19 cellular contexts compared by ENCODE assay signal in the genomic region with DNA sequence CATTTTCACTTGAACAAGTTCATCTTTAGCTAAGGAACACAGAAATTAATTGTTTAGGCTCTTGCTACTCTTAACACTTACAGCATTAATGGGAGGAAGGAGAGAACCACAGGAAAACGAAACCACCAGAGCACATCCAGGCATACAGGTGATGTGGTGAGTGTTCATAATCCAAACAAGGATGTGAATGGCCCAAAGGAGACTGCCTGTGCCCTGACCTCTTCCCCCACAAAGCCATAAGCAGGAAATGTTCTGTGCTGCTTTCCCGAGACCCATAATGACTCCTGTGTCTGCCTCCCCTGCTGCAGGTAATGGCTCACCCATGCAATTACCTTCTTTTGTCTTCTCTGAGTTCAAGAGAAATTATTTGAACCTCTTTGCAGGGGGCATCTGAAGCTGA.
"Had no signal": no experiment of that assay in that cellular context is flagged by ENCODE, and none has a peak within 500 bp of the region (broad histone marks: within the 10 kb centered on the region; RNA-seq: fewer than 3 reads in every experiment).

No MANE protein-coding gene starts in this region.

- H3K9ac ChIP-seq: neural progenitor cell had no signal

- H3K4me3 ChIP-seq: gastrocnemius medialis, heart left ventricle, neural progenitor cell, psoas muscle, sigmoid colon, spleen, testis, upper lobe of left lung had no signal

- H3K27ac ChIP-seq: gastrocnemius medialis, heart left ventricle, neural progenitor cell, psoas muscle, sigmoid colon, spleen, testis, upper lobe of left lung had no signal

- H3K4me3 Mint-ChIP-seq: dendritic cell treated with granulocyte-macrophage colony-stimulating factor and Interleukin-4, amounts not matched to agents 40 ng/mL and 50 ng/mL, for 4 days; neural progenitor cell; stimulated activated naive CD8-positive, alpha-beta T cell treated with anti-CD3 and anti-CD28 coated beads, Interleukin-15, amount 100 ng/mL, for 72 hours had no signal

- H3K36me3 ChIP-seq: gastrocnemius medialis, heart left ventricle, neural progenitor cell, sigmoid colon, spleen, upper lobe of left lung had no signal

- H3K4me1 ChIP-seq: gastrocnemius medialis, heart left ventricle, neural progenitor cell, psoas muscle, sigmoid colon, spleen, testis, upper lobe of left lung had no signal

- H3K9me3 ChIP-seq: gastrocnemius medialis, heart left ventricle, psoas muscle, sigmoid colon, spleen, testis, upper lobe of left lung had no signal

- H3K4me1 Mint-ChIP-seq: neural progenitor cell; stimulated activated naive CD8-positive, alpha-beta T cell treated with anti-CD3 and anti-CD28 coated beads, Interleukin-15, amount 100 ng/mL, for 72 hours had no signal

- H3K4me2 ChIP-seq: neural progenitor cell had no signal

- H3K36me3 Mint-ChIP-seq: neural progenitor cell had no signal

- H3K9me3 Mint-ChIP-seq: dendritic cell treated with granulocyte-macrophage colony-stimulating factor and Interleukin-4, amounts not matched to agents 40 ng/mL and 50 ng/mL, for 4 days; neural progenitor cell had no signal

- DNase-seq: activated CD4-positive, CD25-positive, alpha-beta regulatory T cell treated with anti-CD3 and anti-CD28 coated beads, Interleukin-2, amount 50 U/mL, for 72 hours; activated naive CD4-positive, alpha-beta T cell; activated T-cell treated with anti-CD3 and anti-CD28 coated beads for 4 hours; anterior cingulate cortex; cerebellar nuclear complex; erythroblast; gastrocnemius medialis; heart left ventricle; mammary epithelial cell; psoas muscle; sigmoid colon; spleen; stimulated activated naive CD8-positive, alpha-beta T cell treated with anti-CD3 and anti-CD28 coated beads, Interleukin-15, amount 100 ng/mL, for 72 hours; T-helper 9 cell; testis; upper lobe of left lung had no signal

- ATAC-seq: gastrocnemius medialis; heart left ventricle; left lobe of liver; psoas muscle; stimulated activated naive CD8-positive, alpha-beta T cell treated with anti-CD3 and anti-CD28 coated beads, Interleukin-15, amount 100 ng/mL, for 72 hours had no signal

- H3K27me3 ChIP-seq: gastrocnemius medialis, heart left ventricle, neural progenitor cell, sigmoid colon, spleen, testis, upper lobe of left lung had no signal

- H2AFZ ChIP-seq: neural progenitor cell had no signal

- H3K27ac Mint-ChIP-seq: dendritic cell treated with granulocyte-macrophage colony-stimulating factor and Interleukin-4, amounts not matched to agents 40 ng/mL and 50 ng/mL, for 4 days; neural progenitor cell; stimulated activated naive CD8-positive, alpha-beta T cell treated with anti-CD3 and anti-CD28 coated beads, Interleukin-15, amount 100 ng/mL, for 72 hours had no signal

- H3K27me3 Mint-ChIP-seq: dendritic cell treated with granulocyte-macrophage colony-stimulating factor and Interleukin-4, amounts not matched to agents 40 ng/mL and 50 ng/mL, for 4 days; stimulated activated naive CD8-positive, alpha-beta T cell treated with anti-CD3 and anti-CD28 coated beads, Interleukin-15, amount 100 ng/mL, for 72 hours had no signal
